In the genomic region with DNA sequence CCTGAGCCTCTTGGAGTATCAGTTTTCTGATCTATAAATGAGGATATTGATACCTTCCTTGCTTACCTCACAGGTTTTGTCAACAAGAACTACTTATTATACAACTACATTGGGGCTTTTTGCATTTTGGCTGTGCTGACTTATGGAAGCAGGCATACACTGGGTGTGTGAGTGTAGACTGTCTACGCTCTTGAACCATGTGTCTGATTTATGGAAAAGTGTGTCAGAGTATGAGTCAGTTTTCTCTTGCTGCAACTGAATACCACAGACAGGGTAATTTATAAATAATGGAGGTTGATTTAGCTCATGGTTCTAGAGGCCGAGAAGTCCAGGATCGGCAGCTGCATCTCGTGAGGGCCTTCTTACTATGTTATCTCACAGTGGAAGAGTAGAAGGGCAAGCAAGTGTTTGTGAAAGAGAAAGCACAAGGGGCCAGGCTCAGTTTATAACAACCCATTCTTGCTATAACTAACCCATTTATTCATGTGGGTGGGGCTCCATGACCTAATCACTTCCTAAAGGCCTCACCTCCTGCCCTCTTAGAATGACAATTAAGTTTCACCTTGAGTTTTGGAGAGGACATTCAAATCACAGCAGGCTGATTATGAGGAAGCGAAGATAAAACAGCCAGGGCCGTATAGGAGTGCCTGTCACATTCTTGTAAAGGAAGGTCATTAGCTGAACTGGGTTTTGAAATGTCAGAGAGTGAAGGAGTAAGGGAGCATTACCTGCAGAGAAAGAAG, we compare ENCODE assay signal across 11 cellular contexts. TPM values are rescaled to one million over a fixed set of nuclear protein-coding genes. Genes with fewer than 3 reads are reported as not detected.
A peak's percentile ranks its signal among the peaks of the same experiment; 100 is the strongest.
DNase-seq lines count a peak whose midpoint lies in the region; ATAC-seq, FAIRE-seq and TF ChIP-seq lines count a peak whose summit lies in the region.
"Had no signal": no experiment of that assay in that cellular context is flagged by ENCODE, and none has a peak within 500 bp of the region (broad histone marks: within the 10 kb centered on the region; RNA-seq: fewer than 3 reads in every experiment).

No MANE protein-coding gene starts in this region.

- no peak for DNase-seq in GM12892 (ENCODE audit: insufficient read length)
- peak; percentile 35 to 46 for DNase-seq in activated T-cell treated with anti-CD3 and anti-CD28 coated beads, Interleukin-2, amount 50 U/mL, for 48 hours
- no peak for DNase-seq in cortex of kidney (lab: John Stamatoyannopoulos, UW)
- DNase-seq in occipital lobe (lab: John Stamatoyannopoulos, UW), result no peak
- no peak for DNase-seq in left lobe of liver (ENCODE audit: low spot score)
- no peak for DNase-seq in testis

- H3K27ac ChIP-seq in testis, result no peak overlapping the region
- H3K27ac ChIP-seq: cardiac muscle cell had no signal

- no peak for TF ChIP-seq CTCF in testis (IDR thresholded peaks at IDR 0.05)

- no peaks in the 10 kb centered on the region for H3K27me3 ChIP-seq in testis

- no peaks in the 10 kb centered on the region for H3K9me3 ChIP-seq in testis

- peak; percentile 95 for FAIRE-seq in GM12892 (lab: Jason Lieb, UNC)
- FAIRE-seq: islet of Langerhans had no signal

- 92% methylated on average over 6 of the region's 6 CpGs for WGBS in testis, 2 donors

- no peaks in the 10 kb centered on the region for H3K36me3 ChIP-seq in testis (ENCODE audit: low read depth, missing control alignments)
- H3K36me3 ChIP-seq: cardiac muscle cell had no signal

- ATAC-seq in GM19328 (IDR thresholded peaks at IDR 0.05; ENCODE audit: unreplicated experiment) (peak; percentile 59), HG02970 (IDR thresholded peaks at IDR 0.05; ENCODE audit: low FRiP score, unreplicated experiment) (peak; percentile 39), left lobe of liver (no peak)

- intact Hi-C loops in testis (cut with DNase I; ENCODE audit: low total_unique reads), result no loop called here

- H3K4me3 ChIP-seq in testis, result no peak overlapping the region
- H3K4me3 ChIP-seq: cardiac muscle cell, skin epidermis had no signal

- no peak; the same call in 1 of the 2 replicates for TF ChIP-seq POLR2A in GM12892 (IDR thresholded peaks at IDR 0.05; ENCODE audit: low read depth, low read length)
- no peak for TF ChIP-seq POLR2A in testis (IDR thresholded peaks at IDR 0.05)

- H3K4me1 ChIP-seq in testis, result no peaks in the 10 kb centered on the region

RNA-seq across cellular contexts. Expression of a gene that starts 6.8 kb away (rescaled TPM):
- polyA plus RNA-seq in GM12892 (2012; ENCODE audit: missing spikeins), result not detected
- total RNA-seq in occipital lobe (not detected), left lobe of liver (not detected), testis (under 1 TPM; 0.19 to 0.71 TPM)
- polyA plus RNA-seq in testis (ENCODE audit: insufficient read depth, low read depth, low replicate concordance), result 0.20 TPM
- total RNA-seq: cardiac muscle cell had no signal
- polyA plus RNA-seq: cardiac muscle cell had no signal

RNA-seq across cellular contexts. Expression of a gene that starts 28.1 kb away (rescaled TPM):
- polyA plus RNA-seq in GM12892 (2012; ENCODE audit: missing spikeins), result 3.4 TPM
- not detected for total RNA-seq in occipital lobe
- not detected for total RNA-seq in left lobe of liver
- under 1 TPM in 1 of 2 donors, not detected in 1; 0.87 TPM for total RNA-seq in testis
- 5.3 TPM for polyA plus RNA-seq in testis (ENCODE audit: insufficient read depth, low read depth, low replicate concordance)
- total RNA-seq: cardiac muscle cell had no signal
- polyA plus RNA-seq: cardiac muscle cell had no signal

Comparison
In these comparisons a context has a peak if more than half of its experiments do, and no peak if none do; other contexts are left out.
1. DNase-seq: peak in activated T-cell treated with anti-CD3 and anti-CD28 coated beads, Interleukin-2, amount 50 U/mL, for 48 hours (2 of 2); none in GM12892 (single experiment), cortex of kidney (single experiment), occipital lobe (single experiment), left lobe of liver (single experiment) and testis (single experiment).